10 cellular contexts compared by ENCODE assay signal in genomic region chr1:11923827-11924113, GRCh38. TPM values are rescaled to one million over a fixed set of nuclear protein-coding genes. Genes with fewer than 3 reads are reported as not detected.
DNase-seq lines count a peak whose midpoint lies in the region; ATAC-seq and TF ChIP-seq lines count a peak whose summit lies in the region.
"Had no signal": no experiment of that assay in that cellular context is flagged by ENCODE, and none has a peak within 500 bp of the region (broad histone marks: within the 10 kb centered on the region; RNA-seq: fewer than 3 reads in every experiment).

No MANE protein-coding gene starts in this region.

- H3K79me2 ChIP-seq in Karpas-422 (ENCODE audit: low read length): peaks cover 31% of the 10 kb centered on the region

- H3K36me3 Mint-ChIP-seq in Caco-2 (ENCODE audit: insufficient read depth, unreplicated experiment) (peaks cover 53% of the 10 kb centered on the region), osteocyte (ENCODE audit: unreplicated experiment) (peaks cover 12% of the 10 kb centered on the region)
- H3K36me3 Mint-ChIP-seq in dendritic cell treated with granulocyte-macrophage colony-stimulating factor and Interleukin-4, amounts not matched to agents 40 ng/mL and 50 ng/mL, for 4 days (ENCODE audit: low read depth): peaks cover 67% of the 10 kb centered on the region

- no peak for DNase-seq in Caco-2
- no peak for DNase-seq in Karpas-422
- DNase-seq in osteocyte (ENCODE audit: extremely low spot score, unreplicated experiment): no peak
- DNase-seq in islet precursor cell: no peak
- no peak for DNase-seq in upper lobe of left lung
- no peak for DNase-seq in effector CD8-positive, alpha-beta T cell (lab: John Stamatoyannopoulos, UW)
- DNase-seq: amniotic stem cell, T-helper 9 cell had no signal

- ATAC-seq in HG02623 (IDR thresholded peaks at IDR 0.05; ENCODE audit: unreplicated experiment): no peak
- ATAC-seq in upper lobe of left lung (ENCODE audit: low FRiP score in 2 of 2): no peak

- peak overlapping the region; percentile 81 for H3K4me2 ChIP-seq in Karpas-422 (ENCODE audit: low read depth, low read length, poor library complexity, severe bottlenecking)

- H4K20me1 ChIP-seq in Karpas-422 (ENCODE audit: insufficient read depth, low read depth, low read length): peaks cover 38% of the 10 kb centered on the region

- H3K4me3 ChIP-seq in Caco-2 (ENCODE audit: low read depth, low read length) (peak overlapping the region; percentile 47), Karpas-422 (ENCODE audit: low read length) (peak overlapping the region; percentile 76; the same call in 1 of the 2 replicates), upper lobe of left lung (peak overlapping the region in 1 of 4 donors; percentile 70)

- TF ChIP-seq CTCF in Caco-2 (IDR thresholded peaks at IDR 0.05; ENCODE audit: insufficient read depth in 1 of 2, low read depth in 1 of 2, low read length in 1 of 2, severe bottlenecking in 1 of 2, unreplicated experiment in 1 of 2) (no peak), osteocyte (IDR thresholded peaks at IDR 0.05) (no peak), upper lobe of left lung (IDR thresholded peaks at IDR 0.05) (no peak)

- no peaks in the 10 kb centered on the region for H3K27me3 Mint-ChIP-seq in Caco-2 (ENCODE audit: insufficient read depth, unreplicated experiment)
- H3K27me3 Mint-ChIP-seq in dendritic cell treated with granulocyte-macrophage colony-stimulating factor and Interleukin-4, amounts not matched to agents 40 ng/mL and 50 ng/mL, for 4 days: no peaks in the 10 kb centered on the region
- no peaks in the 10 kb centered on the region for H3K27me3 Mint-ChIP-seq in osteocyte (ENCODE audit: unreplicated experiment)

- intact Hi-C loops in Caco-2 (cut with micrococcal nuclease; ENCODE audit: unreplicated experiment): no loop called here
- intact Hi-C loops in dendritic cell treated with granulocyte-macrophage colony-stimulating factor and Interleukin-4, amounts not matched to agents 40 ng/mL and 50 ng/mL, for 4 days (cut with micrococcal nuclease): no loop called here

- H3K4me1 ChIP-seq in Caco-2 (peaks cover 11% of the 10 kb centered on the region), Karpas-422 (ENCODE audit: low read length) (peaks cover 25% of the 10 kb centered on the region), upper lobe of left lung (peaks cover 33 to 56% (median 44%) of the 10 kb centered on the region in 4 donors)

- no peak for TF ChIP-seq POLR2A in upper lobe of left lung (IDR thresholded peaks at IDR 0.05)

- WGBS in upper lobe of left lung, 2 donors: 70 to 73% methylated on average over 5 of the region's 5 CpGs

- H3K9me2 ChIP-seq in Karpas-422 (replicated peaks; ENCODE audit: insufficient read depth, low read length): no peaks in the 10 kb centered on the region

- H3K9ac ChIP-seq in Karpas-422 (ENCODE audit: low read length): no peak overlapping the region

- CTCF ChIA-PET in Caco-2 (lab: Charles Lee): no interaction called here

- POLR2A ChIA-PET in Caco-2 (lab: Charles Lee): no interaction called here

- no peak for TF ChIP-seq EP300 in upper lobe of left lung (IDR thresholded peaks at IDR 0.05)

- H3K27ac Mint-ChIP-seq in Caco-2 (ENCODE audit: unreplicated experiment) (peak overlapping the region; percentile 64), osteocyte (ENCODE audit: unreplicated experiment) (no peak overlapping the region)
- H3K27ac Mint-ChIP-seq in dendritic cell treated with granulocyte-macrophage colony-stimulating factor and Interleukin-4, amounts not matched to agents 40 ng/mL and 50 ng/mL, for 4 days: no peak overlapping the region

- no TSS peak for BruUV-seq in Caco-2 (replicated peaks; lab: Mats Ljungman, UMichigan)

- H3K4me1 Mint-ChIP-seq in Caco-2 (ENCODE audit: low read depth, unreplicated experiment) (peaks cover 8% of the 10 kb centered on the region), osteocyte (ENCODE audit: unreplicated experiment) (peaks cover 27% of the 10 kb centered on the region)
- H3K4me1 Mint-ChIP-seq in dendritic cell treated with granulocyte-macrophage colony-stimulating factor and Interleukin-4, amounts not matched to agents 40 ng/mL and 50 ng/mL, for 4 days (ENCODE audit: low read depth): peaks cover 69% of the 10 kb centered on the region

- no peak overlapping the region for H2AFZ ChIP-seq in Karpas-422 (ENCODE audit: low read length)

- H3K4me3 Mint-ChIP-seq in Caco-2 (ENCODE audit: unreplicated experiment): peak overlapping the region; percentile 73
- peak overlapping the region; percentile 0 for H3K4me3 Mint-ChIP-seq in dendritic cell treated with granulocyte-macrophage colony-stimulating factor and Interleukin-4, amounts not matched to agents 40 ng/mL and 50 ng/mL, for 4 days
- peak overlapping the region; percentile 75 for H3K4me3 Mint-ChIP-seq in osteocyte (ENCODE audit: unreplicated experiment)

- H3K27me3 ChIP-seq in Caco-2 (replicated peaks; ENCODE audit: control insufficient read depth, insufficient read depth, low read length): no peaks in the 10 kb centered on the region
- no peaks in the 10 kb centered on the region for H3K27me3 ChIP-seq in Karpas-422 (ENCODE audit: low read length)
- no peaks in the 10 kb centered on the region for H3K27me3 ChIP-seq in upper lobe of left lung

- H3K36me3 ChIP-seq in Caco-2 (ENCODE audit: control insufficient read depth, insufficient read depth, low read length) (peaks cover 1% of the 10 kb centered on the region; the same call in 1 of the 2 replicates), Karpas-422 (ENCODE audit: insufficient read depth, low read length) (peaks cover 16% of the 10 kb centered on the region), upper lobe of left lung (peaks cover 11 to 49% (median 45%) of the 10 kb centered on the region in 4 donors)

- H3K9me3 ChIP-seq in Caco-2: no peaks in the 10 kb centered on the region
- no peaks in the 10 kb centered on the region for H3K9me3 ChIP-seq in Karpas-422 (ENCODE audit: low read length)
- H3K9me3 ChIP-seq in upper lobe of left lung: no peaks in the 10 kb centered on the region

- H3K9me3 Mint-ChIP-seq in Caco-2 (ENCODE audit: unreplicated experiment) (no peaks in the 10 kb centered on the region), osteocyte (ENCODE audit: unreplicated experiment) (no peaks in the 10 kb centered on the region)
- H3K9me3 Mint-ChIP-seq in dendritic cell treated with granulocyte-macrophage colony-stimulating factor and Interleukin-4, amounts not matched to agents 40 ng/mL and 50 ng/mL, for 4 days: no peaks in the 10 kb centered on the region

- H3K27ac ChIP-seq in Karpas-422 (ENCODE audit: low read length): no peak overlapping the region
- H3K27ac ChIP-seq in upper lobe of left lung: no peak overlapping the region

RNA-seq across cellular contexts. Expression of gene KIAA2013, which starts 2.5 kb away (rescaled TPM):
- 46.1 and 47.3 TPM in 2 replicates for total RNA-seq in Caco-2 (2022)
- total RNA-seq in Karpas-422 (2014; rRNA removed; shearing (Covaris generic); ENCODE audit: low replicate concordance): 48.4 and 94.6 TPM in 2 replicates
- total RNA-seq in osteocyte: 45.1 and 46.9 TPM in 2 replicates
- total RNA-seq in upper lobe of left lung: 10 to 100 TPM; 42.6 to 94.2 (median 58.7) TPM

RNA-seq across cellular contexts. Expression of gene PLOD1, which starts 10.7 kb away (rescaled TPM):
- total RNA-seq in Caco-2 (2022) (89.3 and 91.7 TPM in 2 replicates), osteocyte (204 and 217 TPM in 2 replicates), upper lobe of left lung (10 to 100 TPM; 31.4 to 99.0 (median 52.8) TPM)
- total RNA-seq in Karpas-422 (2014; rRNA removed; shearing (Covaris generic); ENCODE audit: low replicate concordance): 35.9 and 55.3 TPM in 2 replicates

RNA-seq across cellular contexts. Expression of gene MFN2, which starts 56.5 kb away (rescaled TPM):
- total RNA-seq in Caco-2 (2022) (73.9 and 74.1 TPM in 2 replicates), osteocyte (64.6 and 69.2 TPM in 2 replicates), upper lobe of left lung (10 to 100 TPM; 40.9 to 80.6 (median 71.0) TPM)
- 26.9 and 34.1 TPM in 2 replicates for total RNA-seq in Karpas-422 (2014; rRNA removed; shearing (Covaris generic); ENCODE audit: low replicate concordance)

Comparison
In these comparisons a context has a peak if more than half of its experiments do, and no peak if none do; other contexts are left out.
1. H3K4me3 Mint-ChIP-seq: peak in every context shown above with its lines; median percentile 75 in osteocyte; 73 in Caco-2; 0 in dendritic cell treated with granulocyte-macrophage colony-stimulating factor and Interleukin-4, amounts not matched to agents 40 ng/mL and 50 ng/mL, for 4 days.